In the genomic region with DNA sequence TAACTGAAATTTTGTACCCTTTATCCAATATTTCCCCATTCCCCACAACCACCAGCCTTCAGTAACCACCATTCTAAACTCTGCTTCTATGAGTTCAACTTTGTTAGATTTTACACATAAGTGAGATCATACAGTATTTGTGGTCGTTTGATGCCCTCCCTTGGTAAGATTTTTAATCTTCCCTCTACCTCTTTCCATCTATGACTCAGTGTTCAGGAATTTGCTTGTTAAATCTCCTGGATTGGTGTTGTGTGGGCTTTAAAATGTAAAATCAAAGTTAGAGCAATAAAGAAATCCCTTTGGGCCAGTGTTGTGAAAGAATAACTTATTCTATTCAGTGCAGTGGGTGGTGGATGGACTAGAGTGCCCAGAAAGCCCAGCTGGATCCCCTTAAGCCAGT, we compare ENCODE assay signal across 13 cellular contexts. TPM values are rescaled to one million over a fixed set of nuclear protein-coding genes. Genes with fewer than 3 reads are reported as not detected.
DNase-seq lines count a peak whose midpoint lies in the region; ATAC-seq and TF ChIP-seq lines count a peak whose summit lies in the region.
"Had no signal": no experiment of that assay in that cellular context is flagged by ENCODE, and none has a peak within 500 bp of the region (broad histone marks: within the 10 kb centered on the region; RNA-seq: fewer than 3 reads in every experiment).

No MANE protein-coding gene starts in this region.

- H3K27me3 ChIP-seq in body of pancreas: no peaks in the 10 kb centered on the region
- H3K27me3 ChIP-seq: sigmoid colon, uterus had no signal

- intact Hi-C loops in body of pancreas (cut with DNase I): no loop called here

- no peak overlapping the region for H3K27ac Mint-ChIP-seq in stimulated activated naive CD8-positive, alpha-beta T cell treated with anti-CD3 and anti-CD28 coated beads, Interleukin-15, amount 100 ng/mL, for 72 hours
- H3K27ac Mint-ChIP-seq: CD4-positive, alpha-beta memory T cell; T-helper 1 cell treated with Interleukin-12 subunit alpha and Interleukin-12 subunit beta and Interleukin-4 antibody, amounts not matched to agents 30 μg/mL and 1 μg/mL, for 36 hours had no signal

- peak; percentile 19 for DNase-seq in Caki2 (ENCODE audit: low read depth)
- peak; percentile 50 for DNase-seq in LoVo (ENCODE audit: low spot score)
- DNase-seq in body of pancreas: no peak
- peak; percentile 68 for DNase-seq in kidney tubule cell (ENCODE audit: low spot score)
- DNase-seq in NCI-H524 (lab: John Stamatoyannopoulos, UW): no peak
- DNase-seq in stimulated activated naive CD8-positive, alpha-beta T cell treated with anti-CD3 and anti-CD28 coated beads, Interleukin-15, amount 100 ng/mL, for 72 hours: no peak
- no peak for DNase-seq in nucleus accumbens (lab: John Stamatoyannopoulos, UW)
- DNase-seq: CD4-positive, alpha-beta memory T cell; NCI-H524 treated with DMSO at 0.1 percent for 48 hours; sigmoid colon; uterus had no signal

- no peaks in the 10 kb centered on the region for H3K9me3 ChIP-seq in body of pancreas
- H3K9me3 ChIP-seq: sigmoid colon, uterus had no signal

- H3K27me3 Mint-ChIP-seq in stimulated activated naive CD8-positive, alpha-beta T cell treated with anti-CD3 and anti-CD28 coated beads, Interleukin-15, amount 100 ng/mL, for 72 hours: no peaks in the 10 kb centered on the region

- no peaks in the 10 kb centered on the region for H3K9me3 Mint-ChIP-seq in stimulated activated naive CD8-positive, alpha-beta T cell treated with anti-CD3 and anti-CD28 coated beads, Interleukin-15, amount 100 ng/mL, for 72 hours
- H3K9me3 Mint-ChIP-seq: CD4-positive, alpha-beta memory T cell; T-helper 1 cell treated with Interleukin-12 subunit alpha and Interleukin-12 subunit beta and Interleukin-4 antibody, amounts not matched to agents 30 μg/mL and 1 μg/mL, for 36 hours had no signal

- no peak overlapping the region for H3K4me3 Mint-ChIP-seq in stimulated activated naive CD8-positive, alpha-beta T cell treated with anti-CD3 and anti-CD28 coated beads, Interleukin-15, amount 100 ng/mL, for 72 hours
- H3K4me3 Mint-ChIP-seq: CD4-positive, alpha-beta memory T cell; T-helper 1 cell treated with Interleukin-12 subunit alpha and Interleukin-12 subunit beta and Interleukin-4 antibody, amounts not matched to agents 30 μg/mL and 1 μg/mL, for 36 hours had no signal

- WGBS in body of pancreas, 2 donors: 21 to 29% methylated on average over 1 of the region's 1 CpG

- in situ Hi-C loops in Caki2 (cut with HindIII; ENCODE audit: low pct_unique_long_range_greater_than_20kb, low sequenced_read_pairs): no loop called here

- no peak for TF ChIP-seq POLR2A in body of pancreas (IDR thresholded peaks at IDR 0.05)

- no peaks in the 10 kb centered on the region for H3K4me1 Mint-ChIP-seq in stimulated activated naive CD8-positive, alpha-beta T cell treated with anti-CD3 and anti-CD28 coated beads, Interleukin-15, amount 100 ng/mL, for 72 hours
- H3K4me1 Mint-ChIP-seq: CD4-positive, alpha-beta memory T cell had no signal

- no peak overlapping the region for H3K27ac ChIP-seq in body of pancreas
- H3K27ac ChIP-seq: sigmoid colon, uterus had no signal

- no peaks in the 10 kb centered on the region for H3K36me3 ChIP-seq in body of pancreas (replicated peaks in 1 of 2; ENCODE audit: insufficient read depth in 1 of 2, low read depth in 2 of 2)
- H3K36me3 ChIP-seq: sigmoid colon, uterus had no signal

- peak in 1 of 7 experiments; percentile 7 for TF ChIP-seq CTCF in body of pancreas (IDR thresholded peaks at IDR 0.05)

- H3K4me1 ChIP-seq in body of pancreas: no peaks in the 10 kb centered on the region
- H3K4me1 ChIP-seq: sigmoid colon, uterus had no signal

- H3K4me3 ChIP-seq in body of pancreas: no peak overlapping the region
- H3K4me3 ChIP-seq: sigmoid colon, uterus had no signal

- ATAC-seq in body of pancreas: peak; percentile 65
- no peak for ATAC-seq in stimulated activated naive CD8-positive, alpha-beta T cell treated with anti-CD3 and anti-CD28 coated beads, Interleukin-15, amount 100 ng/mL, for 72 hours
- ATAC-seq in HG03342 (IDR thresholded peaks at IDR 0.05; ENCODE audit: unreplicated experiment): no peak

RNA-seq across cellular contexts. Expression of a gene that starts 37.4 kb away (rescaled TPM):
- total RNA-seq in Caki2 (2014; rRNA removed; shearing (Covaris generic); ENCODE audit: low replicate concordance): 0.14 and 0.70 TPM in 2 replicates
- total RNA-seq in body of pancreas: 1 to 10 TPM; 2.9 to 7.3 TPM

Comparison
In these comparisons a context has a peak if more than half of its experiments do, and no peak if none do; other contexts are left out.
1. DNase-seq: peak in Caki2 (single experiment), LoVo (single experiment) and kidney tubule cell (single experiment); none in body of pancreas (0 of 4), NCI-H524 (0 of 2), stimulated activated naive CD8-positive, alpha-beta T cell treated with anti-CD3 and anti-CD28 coated beads, Interleukin-15, amount 100 ng/mL, for 72 hours (0 of 2) and nucleus accumbens (0 of 56).